ENCODE assay signal across 1 cellular context in the genomic region with DNA sequence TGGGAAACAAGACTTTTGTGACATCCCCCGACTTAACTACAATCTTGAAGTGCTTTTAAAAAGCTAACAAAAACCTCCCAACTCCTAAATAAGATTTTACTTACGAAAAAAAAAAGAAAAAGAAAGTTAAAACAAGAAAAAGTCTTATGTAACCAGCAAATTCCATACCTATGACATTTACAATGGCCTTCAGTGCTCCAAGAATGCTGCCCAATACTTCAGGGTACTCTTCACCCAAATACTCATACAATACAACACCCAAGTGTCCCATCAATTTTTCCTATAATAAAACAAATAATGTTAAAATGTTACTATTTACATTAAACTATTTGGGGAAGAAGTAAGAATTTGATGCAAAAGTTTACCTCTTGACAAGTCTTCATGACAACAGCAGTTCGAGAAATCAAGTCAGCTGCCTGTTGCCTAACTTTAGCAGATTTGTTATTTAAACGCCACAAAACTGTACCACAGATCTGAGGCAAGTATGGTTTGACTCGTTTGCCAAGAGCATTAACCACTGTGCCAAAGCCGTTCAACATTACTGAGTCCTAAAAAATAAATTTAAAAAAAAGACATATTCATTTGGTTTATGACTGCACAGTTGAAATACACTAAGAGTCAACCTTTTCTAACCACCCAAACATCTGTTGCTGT.
TF ChIP-seq lines count a peak whose summit lies in the region.

No MANE protein-coding gene starts in this region.

TF ChIP-seq in K562, 482 proteins besides CTCF, POLR2A, EP300 and RAD21:
- TF ChIP-seq PRMT5 (CRISPR knock-in tag; IDR thresholded peaks at IDR 0.05), result no peak
- TF ChIP-seq TCF3 (CRISPR knock-in tag; IDR thresholded peaks at IDR 0.05), result no peak
- no peak for TF ChIP-seq PHF21A (IDR thresholded peaks at IDR 0.05; ENCODE audit: borderline replicate concordance, low read depth)
- no peak for TF ChIP-seq SAFB (IDR thresholded peaks at IDR 0.05; ENCODE audit: borderline replicate concordance, low read depth, low read length)
- no peak for TF ChIP-seq ETS2 (tag; IDR thresholded peaks at IDR 0.05; ENCODE audit: borderline replicate concordance, poor library complexity, severe bottlenecking)
- no peak for TF ChIP-seq ZNF518B (CRISPR knock-in tag; IDR thresholded peaks at IDR 0.05)
- TF ChIP-seq, protein P1, sequence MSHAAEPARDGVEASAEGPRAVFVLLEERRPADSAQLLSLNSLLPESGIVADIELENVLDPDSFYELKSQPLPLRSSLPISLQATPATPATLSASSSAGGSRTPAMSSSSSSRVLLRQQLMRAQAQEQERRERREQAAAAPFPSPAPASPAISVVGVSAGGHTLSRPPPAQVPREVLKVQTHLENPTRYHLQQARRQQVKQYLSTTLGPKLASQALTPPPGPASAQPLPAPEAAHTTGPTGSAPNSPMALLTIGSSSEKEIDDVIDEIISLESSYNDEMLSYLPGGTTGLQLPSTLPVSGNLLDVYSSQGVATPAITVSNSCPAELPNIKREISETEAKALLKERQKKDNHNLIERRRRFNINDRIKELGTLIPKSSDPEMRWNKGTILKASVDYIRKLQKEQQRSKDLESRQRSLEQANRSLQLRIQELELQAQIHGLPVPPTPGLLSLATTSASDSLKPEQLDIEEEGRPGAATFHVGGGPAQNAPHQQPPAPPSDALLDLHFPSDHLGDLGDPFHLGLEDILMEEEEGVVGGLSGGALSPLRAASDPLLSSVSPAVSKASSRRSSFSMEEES (CRISPR knock-in tag; IDR thresholded peaks at IDR 0.05), result no peak
- TF ChIP-seq PCBP1 (IDR thresholded peaks at IDR 0.05; ENCODE audit: low read depth, low read length, poor library complexity, severe bottlenecking), result no peak
- no peak for TF ChIP-seq XRCC4 (IDR thresholded peaks at IDR 0.05; ENCODE audit: extremely low read depth, insufficient read depth, insufficient read length)
- TF ChIP-seq, protein P2, sequence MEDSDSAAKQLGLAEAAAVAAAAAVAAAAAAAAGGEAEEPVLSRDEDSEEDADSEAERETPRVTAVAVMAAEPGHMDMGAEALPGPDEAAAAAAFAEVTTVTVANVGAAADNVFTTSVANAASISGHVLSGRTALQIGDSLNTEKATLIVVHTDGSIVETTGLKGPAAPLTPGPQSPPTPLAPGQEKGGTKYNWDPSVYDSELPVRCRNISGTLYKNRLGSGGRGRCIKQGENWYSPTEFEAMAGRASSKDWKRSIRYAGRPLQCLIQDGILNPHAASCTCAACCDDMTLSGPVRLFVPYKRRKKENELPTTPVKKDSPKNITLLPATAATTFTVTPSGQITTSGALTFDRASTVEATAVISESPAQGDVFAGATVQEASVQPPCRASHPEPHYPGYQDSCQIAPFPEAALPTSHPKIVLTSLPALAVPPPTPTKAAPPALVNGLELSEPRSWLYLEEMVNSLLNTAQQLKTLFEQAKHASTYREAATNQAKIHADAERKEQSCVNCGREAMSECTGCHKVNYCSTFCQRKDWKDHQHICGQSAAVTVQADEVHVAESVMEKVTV (CRISPR knock-in tag; IDR thresholded peaks at IDR 0.05), result no peak
- no peak for TF ChIP-seq HMGXB4 (CRISPR knock-in tag; IDR thresholded peaks at IDR 0.05)
- no peak for TF ChIP-seq BRF1 (IDR thresholded peaks at IDR 0.05; ENCODE audit: borderline replicate concordance, extremely low read depth, insufficient read length)
- TF ChIP-seq MAFK (IDR thresholded peaks at IDR 0.05; ENCODE audit: low read length), result no peak
- no peak for TF ChIP-seq CSDE1 (IDR thresholded peaks at IDR 0.05)
- no peak for TF ChIP-seq ZNF316 (IDR thresholded peaks at IDR 0.05)
